Comparison of ENCODE assay signal across 17 cellular contexts in the genomic region with DNA sequence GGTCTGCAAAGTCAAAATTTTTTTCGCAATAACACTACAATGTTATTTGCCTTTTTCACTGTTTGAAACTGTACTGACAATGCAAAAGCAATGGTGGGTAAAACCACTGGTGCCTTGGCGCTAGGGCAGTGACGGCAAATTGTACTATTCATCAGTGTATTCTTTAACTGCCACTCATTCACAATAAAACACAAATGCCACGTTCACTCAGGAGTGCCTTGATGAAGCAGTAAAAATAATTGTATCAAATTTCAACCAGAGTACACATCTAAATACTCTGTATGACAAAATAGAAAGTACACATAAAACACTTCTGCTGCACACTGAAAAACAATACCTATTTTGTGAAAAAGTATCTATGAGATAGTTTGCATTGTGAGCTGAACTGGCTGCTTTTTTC. TPM values are rescaled to one million over a fixed set of nuclear protein-coding genes. Genes with fewer than 3 reads are reported as not detected.
DNase-seq lines count a peak whose midpoint lies in the region; ATAC-seq lines count a peak whose summit lies in the region.
"Had no signal": no experiment of that assay in that cellular context is flagged by ENCODE, and none has a peak within 500 bp of the region (broad histone marks: within the 10 kb centered on the region; RNA-seq: fewer than 3 reads in every experiment).

No MANE protein-coding gene starts in this region.

- no peaks in the 10 kb centered on the region for H3K27me3 Mint-ChIP-seq in activated T-cell treated with anti-CD3 and anti-CD28 coated beads, Interleukin-2, amount 50 U/mL, for 4 hours (ENCODE audit: low read depth)

- H3K9me3 Mint-ChIP-seq in activated T-cell treated with anti-CD3 and anti-CD28 coated beads, Interleukin-2, amount 50 U/mL, for 4 hours: no peaks in the 10 kb centered on the region

- peaks cover 11% of the 10 kb centered on the region for H3K36me3 Mint-ChIP-seq in activated T-cell treated with anti-CD3 and anti-CD28 coated beads, Interleukin-2, amount 50 U/mL, for 4 hours (ENCODE audit: insufficient read depth)

- peak; percentile 45 for DNase-seq in NCI-H2171 treated with DMSO at 0.1 percent for 48 hours (lab: John Stamatoyannopoulos, UW)
- DNase-seq in NCI-H2171 (lab: John Stamatoyannopoulos, UW): no peak
- peak; percentile 68 for DNase-seq in DMS153 treated with DMSO at 0.1 percent for 48 hours (lab: John Stamatoyannopoulos, UW; ENCODE audit: unreplicated experiment)
- peak; percentile 46 for DNase-seq in NCI-H1436 treated with DMSO at 0.1 percent for 48 hours (lab: John Stamatoyannopoulos, UW)
- peak; percentile 24 for DNase-seq in left kidney (ENCODE audit: low read depth, low spot score)
- DNase-seq in T1000 (lab: John Stamatoyannopoulos, UW): no peak
- no peak for DNase-seq in activated T-cell treated with anti-CD3 and anti-CD28 coated beads, Interleukin-2, amount 50 U/mL, for 4 hours
- DNase-seq: Calu3, GF-D8, GM23248, KBM-7, NCI-H2081 treated with DMSO at 0.1 percent for 48 hours, NCI-H774, Peyer's patch, Right ventricle myocardium superior had no signal

- ATAC-seq in HG02973 (IDR thresholded peaks at IDR 0.05; ENCODE audit: unreplicated experiment): no peak
- ATAC-seq in activated T-cell treated with anti-CD3 and anti-CD28 coated beads, Interleukin-2, amount 50 U/mL, for 4 hours: no peak
- ATAC-seq: SK-N-SH treated with all-trans-retinoic acid at 6 μM for 48 hours had no signal

- H3K4me1 Mint-ChIP-seq in activated T-cell treated with anti-CD3 and anti-CD28 coated beads, Interleukin-2, amount 50 U/mL, for 4 hours (ENCODE audit: low read depth): peaks cover 77% of the 10 kb centered on the region

- no peak overlapping the region for H3K4me3 Mint-ChIP-seq in activated T-cell treated with anti-CD3 and anti-CD28 coated beads, Interleukin-2, amount 50 U/mL, for 4 hours

RNA-seq across cellular contexts. Expression of gene DCAF5, which starts 17.8 kb away (rescaled TPM):
- total RNA-seq in activated T-cell treated with anti-CD3 and anti-CD28 coated beads, Interleukin-2, amount 50 U/mL, for 4 hours: 10 to 100 TPM; 25.1 to 33.6 (median 28.0) TPM

RNA-seq across cellular contexts. Expression of gene EXD2, which starts 56.2 kb away (rescaled TPM):
- 1 to 10 TPM; 7.8 to 8.5 (median 7.8) TPM for total RNA-seq in activated T-cell treated with anti-CD3 and anti-CD28 coated beads, Interleukin-2, amount 50 U/mL, for 4 hours

Comparison
In these comparisons a context has a peak if more than half of its experiments do, and no peak if none do; other contexts are left out.
1. DNase-seq: peak in NCI-H2171 treated with DMSO at 0.1 percent for 48 hours (single experiment), DMS153 treated with DMSO at 0.1 percent for 48 hours (single experiment), NCI-H1436 treated with DMSO at 0.1 percent for 48 hours (single experiment) and left kidney (single experiment); none in NCI-H2171 (single experiment), T1000 (single experiment) and activated T-cell treated with anti-CD3 and anti-CD28 coated beads, Interleukin-2, amount 50 U/mL, for 4 hours (single experiment).